In genomic region chr3:187737401-187738088, GRCh38 we compare ENCODE assay signal across 8 cellular contexts. TPM values are rescaled to one million over a fixed set of nuclear protein-coding genes. Genes with fewer than 3 reads are reported as not detected.
DNase-seq lines count a peak whose midpoint lies in the region; ATAC-seq and TF ChIP-seq lines count a peak whose summit lies in the region.

No MANE protein-coding gene starts in this region.

- H3K9ac ChIP-seq in BLaER1: peak overlapping the region; percentile 99
- peak overlapping the region; percentile 40 for H3K9ac ChIP-seq in endodermal cell (ENCODE audit: extremely low read depth, low read length, poor library complexity, severe bottlenecking)
- peak overlapping the region; percentile 59 for H3K9ac ChIP-seq in mesendoderm (ENCODE audit: low read length)

- no peaks in the 10 kb centered on the region for H3K27me3 Mint-ChIP-seq in activated CD8-positive, alpha-beta T cell treated with anti-CD3 and anti-CD28 coated beads, Interleukin-2, amount 10 ng/mL, durations not matched to agents 7 days and 5 days (ENCODE audit: low read depth)
- H3K27me3 Mint-ChIP-seq in endodermal cell (ENCODE audit: insufficient read depth): peaks cover 36% of the 10 kb centered on the region

- no peak overlapping the region for H4K8ac ChIP-seq in mesendoderm (ENCODE audit: low read depth, low read length)

- no peaks in the 10 kb centered on the region for H3K9me3 Mint-ChIP-seq in activated CD8-positive, alpha-beta T cell treated with anti-CD3 and anti-CD28 coated beads, Interleukin-2, amount 10 ng/mL, durations not matched to agents 7 days and 5 days (ENCODE audit: insufficient read depth)
- no peaks in the 10 kb centered on the region for H3K9me3 Mint-ChIP-seq in endodermal cell
- H3K9me3 Mint-ChIP-seq in stimulated activated effector memory CD8-positive, alpha-beta T cell treated with anti-CD3 and anti-CD28 coated beads, Interleukin-12 subunit alpha, Interleukin-12 subunit beta, amount 100 ng/mL, for 72 hours: no peaks in the 10 kb centered on the region

- H3K4me1 ChIP-seq in BLaER1: peaks cover 62% of the 10 kb centered on the region
- peaks cover 7% of the 10 kb centered on the region for H3K4me1 ChIP-seq in endodermal cell (ENCODE audit: control insufficient read depth, insufficient read depth, low read length)
- peaks cover 14% of the 10 kb centered on the region for H3K4me1 ChIP-seq in mesendoderm (ENCODE audit: control insufficient read depth, low read depth, low read length)

- in situ Hi-C loops in KBM-7 (cut with MboI; ENCODE audit: low pct_unique_long_range_greater_than_20kb, low sequenced_read_pairs): loop anchor here (10.0 to 25.0 kb wide), 2 partner anchors 1217 to 1400 kb away; no protein-coding TSS in a partner anchor

- TF ChIP-seq CTCF in endodermal cell (conservative IDR thresholded peaks at IDR 0.05): peak; percentile 18

- no peaks in the 10 kb centered on the region for H3K79me1 ChIP-seq in mesendoderm (ENCODE audit: low read length)

- H3K56ac ChIP-seq in mesendoderm (ENCODE audit: low read length): peak overlapping the region; percentile 89

- POLR2A ChIA-PET in activated CD8-positive, alpha-beta T cell treated with anti-CD3 and anti-CD28 coated beads, Interleukin-2, amount 10 ng/mL, durations not matched to agents 7 days and 5 days (lab: Charles Lee): interaction anchor here (0.8 to 4.0 kb wide), 7 partner anchors 9 to 1304 kb away, joined by 3 to 40 read pairs (median 6); no protein-coding TSS in a partner anchor

- no peak overlapping the region for H3K4ac ChIP-seq in mesendoderm (ENCODE audit: low read depth, low read length)

- H3K4me3 Mint-ChIP-seq in activated CD8-positive, alpha-beta T cell treated with anti-CD3 and anti-CD28 coated beads, Interleukin-2, amount 10 ng/mL, durations not matched to agents 7 days and 5 days: peak overlapping the region; percentile 100
- peak overlapping the region; percentile 71 for H3K4me3 Mint-ChIP-seq in endodermal cell
- peak overlapping the region; percentile 100 for H3K4me3 Mint-ChIP-seq in stimulated activated effector memory CD8-positive, alpha-beta T cell treated with anti-CD3 and anti-CD28 coated beads, Interleukin-12 subunit alpha, Interleukin-12 subunit beta, amount 100 ng/mL, for 72 hours

- H2BK5ac ChIP-seq in mesendoderm (ENCODE audit: low read length): no peak overlapping the region

- peak overlapping the region; percentile 98 for H3K4me2 ChIP-seq in BLaER1
- peak overlapping the region; percentile 45 for H3K4me2 ChIP-seq in mesendoderm (ENCODE audit: low read length)

- no peak overlapping the region for H2BK120ac ChIP-seq in mesendoderm (ENCODE audit: low read depth, low read length)

- H2AK5ac ChIP-seq in mesendoderm (ENCODE audit: low read length): no peak overlapping the region

- H3K9me3 ChIP-seq in BLaER1: no peaks in the 10 kb centered on the region
- H3K9me3 ChIP-seq in endodermal cell (ENCODE audit: control insufficient read depth, low read length): no peaks in the 10 kb centered on the region

- no peak overlapping the region for H3K23ac ChIP-seq in mesendoderm (ENCODE audit: low read length)

- H3K79me2 ChIP-seq in mesendoderm (ENCODE audit: control insufficient read depth, insufficient read depth, low read length): no peaks in the 10 kb centered on the region

- CTCF ChIA-PET in activated CD8-positive, alpha-beta T cell treated with anti-CD3 and anti-CD28 coated beads, Interleukin-2, amount 10 ng/mL, durations not matched to agents 7 days and 5 days (lab: Charles Lee): interaction anchor here (0.9 to 7.9 kb wide), 39 partner anchors 10 to 1412 kb away, joined by 3 to 552 read pairs (median 9); partner anchors contain the start of gene LPP

- H4K5ac ChIP-seq in mesendoderm (ENCODE audit: low read length): no peak overlapping the region

- H3K27me3 ChIP-seq in BLaER1 (no peaks in the 10 kb centered on the region), endodermal cell (ENCODE audit: control insufficient read depth, insufficient read depth, low read length, poor library complexity, severe bottlenecking) (peaks cover 24% of the 10 kb centered on the region), mesendoderm (ENCODE audit: insufficient read depth, low read length, poor library complexity) (no peaks in the 10 kb centered on the region)

- DNase-seq in KBM-7 (peak; percentile 54), endodermal cell (peak; percentile 82), mesendoderm (peak; percentile 81)
- DNase-seq in activated CD8-positive, alpha-beta T cell treated with anti-CD3 and anti-CD28 coated beads, Interleukin-2, amount 10 ng/mL, durations not matched to agents 7 days and 5 days: peak; percentile 54
- DNase-seq in stimulated activated effector memory CD8-positive, alpha-beta T cell treated with anti-CD3 and anti-CD28 coated beads, Interleukin-12 subunit alpha, Interleukin-12 subunit beta, amount 100 ng/mL, for 72 hours (ENCODE audit: low spot score in 2 of 2): peak; percentile 47 to 86

- H3K36me3 ChIP-seq in BLaER1: peaks cover 27% of the 10 kb centered on the region
- no peaks in the 10 kb centered on the region for H3K36me3 ChIP-seq in endodermal cell (ENCODE audit: control insufficient read depth, insufficient read depth, low read length)
- H3K36me3 ChIP-seq in mesendoderm (ENCODE audit: control insufficient read depth, insufficient read depth, low read length): no peaks in the 10 kb centered on the region

- H4K20me1 ChIP-seq in BLaER1: peaks cover 100% of the 10 kb centered on the region

- no peak for ATAC-seq in activated CD8-positive, alpha-beta T cell treated with anti-CD3 and anti-CD28 coated beads, Interleukin-2, amount 10 ng/mL, durations not matched to agents 7 days and 5 days
- ATAC-seq in stimulated activated effector memory CD8-positive, alpha-beta T cell treated with anti-CD3 and anti-CD28 coated beads, Interleukin-12 subunit alpha, Interleukin-12 subunit beta, amount 100 ng/mL, for 72 hours: peak; percentile 9
- ATAC-seq in GM18873 (IDR thresholded peaks at IDR 0.05; ENCODE audit: low FRiP score, unreplicated experiment) (no peak), HG02870 (IDR thresholded peaks at IDR 0.05; ENCODE audit: unreplicated experiment) (no peak)

- H3K36me3 Mint-ChIP-seq in activated CD8-positive, alpha-beta T cell treated with anti-CD3 and anti-CD28 coated beads, Interleukin-2, amount 10 ng/mL, durations not matched to agents 7 days and 5 days (ENCODE audit: low read depth): peaks cover 7% of the 10 kb centered on the region
- H3K36me3 Mint-ChIP-seq in endodermal cell (ENCODE audit: low read depth): no peaks in the 10 kb centered on the region
- H3K36me3 Mint-ChIP-seq in stimulated activated effector memory CD8-positive, alpha-beta T cell treated with anti-CD3 and anti-CD28 coated beads, Interleukin-12 subunit alpha, Interleukin-12 subunit beta, amount 100 ng/mL, for 72 hours: peaks cover 60% of the 10 kb centered on the region

- WGBS in endodermal cell (ENCODE audit: insufficient coverage in 1 of 2, insufficient read length in 1 of 2), 2 experiments: 1% methylated on average over 16 to 40 of the region's 41 CpGs
- no CpG with 5 or more reads among the region's 41 CpGs for WGBS in mesendoderm (ENCODE audit: extremely low coverage, insufficient coverage, low lambda C conversion rate)

- peak overlapping the region; percentile 97 for H3K4me3 ChIP-seq in BLaER1
- peak overlapping the region; percentile 85 for H3K4me3 ChIP-seq in endodermal cell (ENCODE audit: low read length)
- H3K4me3 ChIP-seq in mesendoderm (ENCODE audit: low read length): peak overlapping the region; percentile 44

- no peak overlapping the region for H2BK15ac ChIP-seq in mesendoderm (replicated peaks; ENCODE audit: low read depth)

- H3K27ac Mint-ChIP-seq in activated CD8-positive, alpha-beta T cell treated with anti-CD3 and anti-CD28 coated beads, Interleukin-2, amount 10 ng/mL, durations not matched to agents 7 days and 5 days: peak overlapping the region; percentile 100
- peak overlapping the region; percentile 92 for H3K27ac Mint-ChIP-seq in endodermal cell
- H3K27ac Mint-ChIP-seq in stimulated activated effector memory CD8-positive, alpha-beta T cell treated with anti-CD3 and anti-CD28 coated beads, Interleukin-12 subunit alpha, Interleukin-12 subunit beta, amount 100 ng/mL, for 72 hours: peak overlapping the region; percentile 100

- peak overlapping the region; percentile 0 for H3K18ac ChIP-seq in mesendoderm (ENCODE audit: low read length)

- H3K4me1 Mint-ChIP-seq in activated CD8-positive, alpha-beta T cell treated with anti-CD3 and anti-CD28 coated beads, Interleukin-2, amount 10 ng/mL, durations not matched to agents 7 days and 5 days (ENCODE audit: low read depth): peaks cover 51% of the 10 kb centered on the region
- peaks cover 26% of the 10 kb centered on the region for H3K4me1 Mint-ChIP-seq in endodermal cell
- H3K4me1 Mint-ChIP-seq in stimulated activated effector memory CD8-positive, alpha-beta T cell treated with anti-CD3 and anti-CD28 coated beads, Interleukin-12 subunit alpha, Interleukin-12 subunit beta, amount 100 ng/mL, for 72 hours: peaks cover 60% of the 10 kb centered on the region

- H3K27ac ChIP-seq in BLaER1 (peak overlapping the region; percentile 100), endodermal cell (ENCODE audit: low read depth, low read length) (no peak overlapping the region), mesendoderm (ENCODE audit: low read depth, low read length) (peak overlapping the region; percentile 46)

RNA-seq across cellular contexts. Expression of gene BCL6, which starts 7.7 kb away (rescaled TPM):
- 10 to 100 TPM; 11.8 to 12.6 TPM for total RNA-seq in activated CD8-positive, alpha-beta T cell treated with anti-CD3 and anti-CD28 coated beads, Interleukin-2, amount 10 ng/mL, durations not matched to agents 7 days and 5 days
- total RNA-seq in endodermal cell: 1 to 10 TPM; 3.8 to 3.9 TPM
- polyA plus RNA-seq in endodermal cell (2013, experiment 1 of 2): 12.9 TPM
- polyA plus RNA-seq in endodermal cell (2013, experiment 2 of 2): 8.9 TPM
- polyA plus RNA-seq in mesendoderm (2013, experiment 1 of 2): 1.3 TPM
- 1.4 TPM for polyA plus RNA-seq in mesendoderm (2013, experiment 2 of 2)

RNA-seq across cellular contexts. Expression of gene RTP2, which starts 35.2 kb away (rescaled TPM):
- not detected for total RNA-seq in activated CD8-positive, alpha-beta T cell treated with anti-CD3 and anti-CD28 coated beads, Interleukin-2, amount 10 ng/mL, durations not matched to agents 7 days and 5 days
- total RNA-seq in endodermal cell: not detected
- polyA plus RNA-seq in endodermal cell (2013, experiment 1 of 2): not detected
- not detected for polyA plus RNA-seq in endodermal cell (2013, experiment 2 of 2)
- polyA plus RNA-seq in mesendoderm (2013, experiment 1 of 2): not detected
- polyA plus RNA-seq in mesendoderm (2013, experiment 2 of 2): not detected

Comparison
In these comparisons a context has a peak if more than half of its experiments do, and no peak if none do; other contexts are left out.
1. H3K4me3 ChIP-seq: peak in every context shown above with its lines; median percentile 97 in BLaER1; 85 in endodermal cell; 44 in mesendoderm.
2. H3K9ac ChIP-seq: peak in every context shown above with its lines; median percentile 99 in BLaER1; 59 in mesendoderm; 40 in endodermal cell.